Comparison of ENCODE assay signal across 8 cellular contexts in the genomic region with DNA sequence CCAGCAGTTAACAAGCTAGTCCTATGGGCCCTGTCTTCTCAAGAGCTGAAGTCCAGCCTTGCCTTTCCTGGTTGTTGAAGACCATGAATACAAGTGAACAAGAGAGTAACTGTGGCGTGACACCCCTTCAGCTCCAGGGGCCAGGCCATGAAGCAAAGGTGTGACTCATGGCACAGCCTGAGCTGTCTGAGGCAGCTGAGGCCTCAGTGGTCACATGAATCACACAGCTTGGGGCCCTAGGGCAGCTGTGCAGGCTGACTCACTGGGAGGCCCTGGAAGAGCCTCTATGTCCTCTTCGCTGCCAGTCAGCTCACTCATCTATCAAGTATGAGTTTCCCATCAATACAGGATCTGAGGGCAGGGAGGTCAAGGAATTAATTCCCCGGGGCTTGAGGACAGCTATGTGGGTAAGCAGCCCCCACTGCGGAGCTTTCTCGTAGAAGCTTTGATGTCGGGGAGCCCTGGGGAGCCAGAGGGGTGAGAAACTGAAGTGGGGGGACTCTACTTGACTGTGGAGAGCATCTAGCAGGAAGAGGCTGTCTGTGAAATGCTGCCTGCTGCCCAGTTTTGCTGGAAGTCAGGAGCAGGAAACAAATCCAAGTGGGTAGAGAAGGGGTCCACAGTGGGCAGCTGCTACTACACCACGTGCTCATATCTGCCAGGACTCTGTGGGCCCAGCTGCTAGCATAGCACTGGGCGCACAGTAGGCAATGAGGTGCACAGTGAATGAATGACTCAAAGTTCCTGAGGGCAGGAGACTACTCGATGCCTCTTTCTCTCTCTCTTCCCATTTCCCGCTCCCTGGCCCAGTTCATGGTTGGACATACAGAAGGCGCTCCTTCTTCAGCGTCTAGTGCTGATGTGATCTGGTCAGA. TPM values are rescaled to one million over a fixed set of nuclear protein-coding genes. Genes with fewer than 3 reads are reported as not detected.
A peak's percentile ranks its signal among the peaks of the same experiment; 100 is the strongest.
DNase-seq lines count a peak whose midpoint lies in the region; ATAC-seq lines count a peak whose summit lies in the region.

No MANE protein-coding gene starts in this region.

- peaks cover 6% of the 10 kb centered on the region for H3K4me1 ChIP-seq in CD4-positive, alpha-beta memory T cell (ENCODE audit: insufficient read depth, low read length)

- ATAC-seq in HG02885 (IDR thresholded peaks at IDR 0.05; ENCODE audit: poor library complexity, unreplicated experiment): no peak

- no peaks in the 10 kb centered on the region for H3K27me3 Mint-ChIP-seq in CD4-positive, alpha-beta memory T cell

- peak overlapping the region in 4 of 7 donors; percentile 15 to 47 (median 20) for H3K27ac Mint-ChIP-seq in CD4-positive, alpha-beta memory T cell

- POLR2A ChIA-PET in CD4-positive, alpha-beta memory T cell (lab: Charles Lee; ENCODE audit: partially characterized antibody): no interaction called here

- H3K36me3 Mint-ChIP-seq in CD4-positive, alpha-beta memory T cell: peaks cover 0 to 19% of the 10 kb centered on the region in 2 donors

- DNase-seq in CD4-positive, alpha-beta memory T cell: no peak
- DNase-seq in NOMO-1 (lab: John Stamatoyannopoulos, UW; ENCODE audit: unreplicated experiment in 2 of 2): peak; percentile 89 to 96
- peak; percentile 15 for DNase-seq in activated effector memory CD4-positive, alpha-beta T cell treated with Interleukin-2 at 50 U/mL for 16 hours
- peak; percentile 32 for DNase-seq in iPS-NIHi7 (ENCODE audit: extremely low spot score)
- DNase-seq in stimulated activated CD4-positive, alpha-beta T cell treated with anti-CD3 and anti-CD28 coated beads, Interleukin-4, amount 100 ng/mL, for 48 hours (ENCODE audit: low read depth in 2 of 2): peak; percentile 72 to 83
- no peak for DNase-seq in NCI-H510A (lab: John Stamatoyannopoulos, UW)
- no peak for DNase-seq in cerebellar nuclear complex (lab: John Stamatoyannopoulos, UW)

- H3K27me3 ChIP-seq in CD4-positive, alpha-beta memory T cell (ENCODE audit: insufficient read depth, low read length): no peaks in the 10 kb centered on the region

- H3K4me1 Mint-ChIP-seq in CD4-positive, alpha-beta memory T cell: peaks cover 3 to 10% (median 5%) of the 10 kb centered on the region in 4 donors

- no peak overlapping the region for H3K27ac ChIP-seq in CD4-positive, alpha-beta memory T cell (ENCODE audit: low read depth, low read length)

- H3K4me3 ChIP-seq in CD4-positive, alpha-beta memory T cell (ENCODE audit: low read length in 2 of 2): no peak overlapping the region

- H3K9me3 Mint-ChIP-seq in CD4-positive, alpha-beta memory T cell: no peaks in the 10 kb centered on the region

- no peaks in the 10 kb centered on the region for H3K9me3 ChIP-seq in CD4-positive, alpha-beta memory T cell (ENCODE audit: control insufficient read depth in 1 of 2, low read length in 2 of 2)

- CTCF ChIA-PET in CD4-positive, alpha-beta memory T cell (lab: Charles Lee; ENCODE audit: partially characterized antibody): interaction anchor here (0.6 to 5.8 kb wide), 11 partner anchors 11 to 585 kb away, joined by 3 to 68 read pairs (median 5); a partner anchor contains a TSS

- intact Hi-C loops in CD4-positive, alpha-beta memory T cell (cut with micrococcal nuclease): loop anchor here (2.0 kb wide), 1 partner anchor 21 kb away; a partner anchor contains a TSS

- peak overlapping the region in 1 of 8 donors; percentile 36 for H3K4me3 Mint-ChIP-seq in CD4-positive, alpha-beta memory T cell

- peaks cover 5% of the 10 kb centered on the region for H3K36me3 ChIP-seq in CD4-positive, alpha-beta memory T cell (ENCODE audit: insufficient read depth, low read length)

RNA-seq across cellular contexts. Expression of a gene that starts 13.7 kb away (rescaled TPM):
- total RNA-seq in CD4-positive, alpha-beta memory T cell: not detected
- polyA plus RNA-seq in CD4-positive, alpha-beta memory T cell: not detected

RNA-seq across cellular contexts. Expression of a gene that starts 21.3 kb away (rescaled TPM):
- total RNA-seq in CD4-positive, alpha-beta memory T cell: 10 to 100 TPM; 44.0 to 52.3 TPM
- 100 to 1,000 TPM; 148 to 189 TPM for polyA plus RNA-seq in CD4-positive, alpha-beta memory T cell

RNA-seq across cellular contexts. Expression of a gene that starts 28.0 kb away (rescaled TPM):
- 10 to 100 TPM; 76.6 to 91.6 TPM for total RNA-seq in CD4-positive, alpha-beta memory T cell
- polyA plus RNA-seq in CD4-positive, alpha-beta memory T cell: 10 to 100 TPM in 1 of 2 donors, 1 to 10 TPM in 1; 4.4 to 17.4 TPM

Comparison
In these comparisons a context has a peak if more than half of its experiments do, and no peak if none do; other contexts are left out.
1. DNase-seq: peak in NOMO-1 (2 of 2), activated effector memory CD4-positive, alpha-beta T cell treated with Interleukin-2 at 50 U/mL for 16 hours (single experiment), iPS-NIHi7 (single experiment) and stimulated activated CD4-positive, alpha-beta T cell treated with anti-CD3 and anti-CD28 coated beads, Interleukin-4, amount 100 ng/mL, for 48 hours (2 of 2); none in CD4-positive, alpha-beta memory T cell (0 of 5), NCI-H510A (single experiment) and cerebellar nuclear complex (0 of 2).